10 cellular contexts compared by ENCODE assay signal in genomic region chr2:45623120-45623519, GRCh38.
"Had no signal": no experiment of that assay in that cellular context is flagged by ENCODE, and none has a peak within 500 bp of the region (broad histone marks: within the 10 kb centered on the region; RNA-seq: fewer than 3 reads in every experiment).

No MANE protein-coding gene starts in this region.

- H2AFZ ChIP-seq: GM23248 had no signal

- H3K27ac Mint-ChIP-seq: HFFc6 had no signal

- H3K4me1 ChIP-seq: HAP-1 had no signal

- H3K36me3 ChIP-seq: HAP-1 had no signal

- H3K4me3 Mint-ChIP-seq: HFFc6 had no signal

- H3K9me3 Mint-ChIP-seq: HFFc6 had no signal

- H3K9me3 ChIP-seq: HAP-1 had no signal

- H3K4me2 ChIP-seq: KMS-11 had no signal

- ATAC-seq: HCT116 had no signal

- H3K4me3 ChIP-seq: GM23248, HAP-1 had no signal

- H3K9ac ChIP-seq: GM23248, KMS-11 had no signal

- DNase-seq: GM23248, GOT3, H7, HFFc6, IMR-90, KBM-7 had no signal

- H3K27ac ChIP-seq: GM23248, HL-60, KMS-11 had no signal
